Comparison of ENCODE assay signal across 8 cellular contexts in the genomic region with DNA sequence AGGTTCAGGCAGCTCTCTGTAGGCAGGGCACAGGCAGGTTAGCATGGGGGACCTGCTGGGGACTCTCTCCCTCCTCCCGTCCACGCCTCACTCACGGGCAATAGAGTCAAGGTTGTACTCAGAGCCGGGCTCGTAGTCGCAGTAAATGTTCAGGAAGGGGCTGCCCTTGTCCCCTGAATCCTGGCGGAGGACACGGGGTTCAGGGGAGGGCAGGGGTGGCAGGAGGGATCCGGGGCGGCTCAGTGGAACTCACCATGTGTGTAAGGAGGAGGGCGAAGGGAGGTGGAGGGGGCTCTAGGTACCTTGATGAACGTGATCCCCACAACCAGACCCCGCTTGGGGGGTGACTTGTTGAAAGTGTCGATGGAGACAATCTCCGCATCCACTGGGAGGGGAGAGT. TPM values are rescaled to one million over a fixed set of nuclear protein-coding genes. Genes with fewer than 3 reads are reported as not detected.
DNase-seq lines count a peak whose midpoint lies in the region; ATAC-seq and TF ChIP-seq lines count a peak whose summit lies in the region.

No MANE protein-coding gene starts in this region.

- H2AFZ ChIP-seq in OCI-LY7 (ENCODE audit: low read length), result no peak overlapping the region

- CTCF ChIA-PET in Calu3 (lab: Charles Lee) (interaction anchor here (0.6 to 2.1 kb wide), 10 partner anchors 21 to 224 kb away, joined by 3 to 21 read pairs (median 5); partner anchors contain the start of genes DHX34 and NAPA), OCI-LY7 (lab: Charles Lee; ENCODE audit: unreplicated experiment) (interaction anchor here (1.0 kb wide), 1 partner anchor 123 kb away, joined by 3 read pairs; no protein-coding TSS in a partner anchor)

- H3K36me3 ChIP-seq in OCI-LY7 (ENCODE audit: insufficient read depth, low read length) (peaks cover 7% of the 10 kb centered on the region), endodermal cell (ENCODE audit: control insufficient read depth, insufficient read depth, low read length) (peaks cover 8% of the 10 kb centered on the region), neutrophil (peaks cover 14% of the 10 kb centered on the region), aorta (ENCODE audit: control insufficient read depth in 1 of 2, insufficient read depth in 2 of 2, low read length in 1 of 2) (no peaks in the 10 kb centered on the region)

- no peaks in the 10 kb centered on the region for H3K9me2 ChIP-seq in OCI-LY7 (ENCODE audit: insufficient read depth, low read length)

- H4K20me1 ChIP-seq in OCI-LY7 (ENCODE audit: insufficient read depth, low read length), result no peaks in the 10 kb centered on the region

- H3K27me3 ChIP-seq in endodermal cell (ENCODE audit: control insufficient read depth, insufficient read depth, low read length, poor library complexity, severe bottlenecking), result no peaks in the 10 kb centered on the region
- H3K27me3 ChIP-seq in neutrophil, result peaks cover 22% of the 10 kb centered on the region
- no peaks in the 10 kb centered on the region for H3K27me3 ChIP-seq in aorta (ENCODE audit: control insufficient read depth in 1 of 2, insufficient read depth in 2 of 2, low read length in 1 of 2)

- peak overlapping the region; percentile 100 for H3K27ac Mint-ChIP-seq in Calu3 (ENCODE audit: unreplicated experiment)
- H3K27ac Mint-ChIP-seq in endodermal cell, result no peak overlapping the region

- peaks cover 14% of the 10 kb centered on the region for H3K4me1 Mint-ChIP-seq in Calu3 (ENCODE audit: low read depth, unreplicated experiment)
- H3K4me1 Mint-ChIP-seq in endodermal cell, result peaks cover 10% of the 10 kb centered on the region

- POLR2A ChIA-PET in OCI-LY7 (lab: Charles Lee), result interaction anchor here (0.6 kb wide), 2 partner anchors 117 to 365 kb away, joined by 3 read pairs; no protein-coding TSS in a partner anchor

- H3K9me3 Mint-ChIP-seq in Calu3 (ENCODE audit: low read depth, unreplicated experiment) (no peaks in the 10 kb centered on the region), endodermal cell (no peaks in the 10 kb centered on the region)

- no peaks in the 10 kb centered on the region for H3K9me3 ChIP-seq in OCI-LY7 (ENCODE audit: low read length)
- no peaks in the 10 kb centered on the region for H3K9me3 ChIP-seq in endodermal cell (ENCODE audit: control insufficient read depth, low read length)
- H3K9me3 ChIP-seq in neutrophil, result no peaks in the 10 kb centered on the region
- no peaks in the 10 kb centered on the region for H3K9me3 ChIP-seq in aorta (ENCODE audit: control insufficient read depth, low read length)

- H3K27me3 Mint-ChIP-seq in Calu3 (ENCODE audit: unreplicated experiment), result no peaks in the 10 kb centered on the region
- peaks cover 19% of the 10 kb centered on the region for H3K27me3 Mint-ChIP-seq in endodermal cell (ENCODE audit: insufficient read depth)

- peak overlapping the region; percentile 96 for H3K4me2 ChIP-seq in OCI-LY7 (ENCODE audit: low read length)

- BruUV-seq in Calu3 (replicated peaks; lab: Mats Ljungman, UMichigan), result no TSS peak
- BruUV-seq in OCI-LY7 (replicated peaks; lab: Mats Ljungman, UMichigan), result no TSS peak

- TF ChIP-seq CTCF in Calu3 (IDR thresholded peaks at IDR 0.05; ENCODE audit: unreplicated experiment) (no peak), OCI-LY7 (conservative IDR thresholded peaks at IDR 0.05; ENCODE audit: low read length) (no peak), endodermal cell (conservative IDR thresholded peaks at IDR 0.05) (no peak), neutrophil (IDR thresholded peaks at IDR 0.05) (no peak), omental fat pad (IDR thresholded peaks at IDR 0.05) (no peak)

- intact Hi-C loops in Calu3 (cut with micrococcal nuclease; ENCODE audit: unreplicated experiment) (no loop called here), OCI-LY7 (cut with micrococcal nuclease; ENCODE audit: unreplicated experiment) (loop anchor here (2.0 to 10.0 kb wide), 2 partner anchors 78 to 122 kb away; partner anchors contain the start of gene BICRA), aorta (cut with DNase I) (loop anchor here in 1 of 2 donors (5.0 kb wide), 1 partner anchor 46 kb away; no protein-coding TSS in a partner anchor)

- 85 to 91% methylated on average over 5 to 15 of the region's 15 CpGs for WGBS in endodermal cell (ENCODE audit: insufficient coverage in 1 of 2, insufficient read length in 1 of 2), 2 experiments
- 82 to 87% methylated on average over 15 of the region's 15 CpGs for WGBS in aorta, 2 donors

- H3K27ac ChIP-seq in OCI-LY7 (ENCODE audit: low read depth, low read length, poor library complexity, severe bottlenecking), result no peak overlapping the region
- no peak overlapping the region for H3K27ac ChIP-seq in endodermal cell (ENCODE audit: low read depth, low read length)
- peak overlapping the region; percentile 88 for H3K27ac ChIP-seq in neutrophil
- no peak overlapping the region for H3K27ac ChIP-seq in aorta (ENCODE audit: low read depth in 1 of 2, low read length in 2 of 2)

- H3K4me3 ChIP-seq in OCI-LY7 (ENCODE audit: low read depth, low read length, poor library complexity, severe bottlenecking) (peak overlapping the region; percentile 77), endodermal cell (ENCODE audit: low read length) (peak overlapping the region; percentile 96), neutrophil (ENCODE audit: low read depth in 1 of 2, low read length in 1 of 2) (peak overlapping the region in 1 of 2 experiments; percentile 73), aorta (ENCODE audit: low read length in 2 of 2) (no peak overlapping the region)

- DNase-seq in Calu3 (no peak), OCI-LY7 (ENCODE audit: low spot score) (no peak), endodermal cell (no peak), dedifferentiated amniotic fluid mesenchymal stem cell (ENCODE audit: extremely low spot score) (no peak), aorta (no peak), omental fat pad (ENCODE audit: low spot score) (no peak)
- DNase-seq in activated CD8-positive, alpha-beta memory T cell treated with anti-CD3 and anti-CD28 coated beads, Interleukin-2, amount 50 U/mL, for 48 hours, result no peak

- ATAC-seq in aorta (ENCODE audit: low FRiP score) (no peak), omental fat pad (ENCODE audit: low FRiP score) (no peak)

- H3K36me3 Mint-ChIP-seq in Calu3 (ENCODE audit: insufficient read depth, unreplicated experiment), result peaks cover 40% of the 10 kb centered on the region
- peaks cover 5% of the 10 kb centered on the region for H3K36me3 Mint-ChIP-seq in endodermal cell (ENCODE audit: low read depth)

- H3K9ac ChIP-seq in endodermal cell (ENCODE audit: extremely low read depth, low read length, poor library complexity, severe bottlenecking), result no peak overlapping the region

- H3K4me1 ChIP-seq in OCI-LY7 (ENCODE audit: insufficient read depth, low read length, poor library complexity, severe bottlenecking) (peaks cover 38% of the 10 kb centered on the region), endodermal cell (ENCODE audit: control insufficient read depth, insufficient read depth, low read length) (no peaks in the 10 kb centered on the region), neutrophil (ENCODE audit: control insufficient read depth in 1 of 2, insufficient read depth in 1 of 2, low read depth in 1 of 2, low read length in 1 of 2) (peaks cover 13 to 15% of the 10 kb centered on the region in 2 experiments), aorta (ENCODE audit: control insufficient read depth in 1 of 2, insufficient read depth in 2 of 2, low read length in 2 of 2) (no peaks in the 10 kb centered on the region)

- H3K4me3 Mint-ChIP-seq in Calu3 (ENCODE audit: low read depth, unreplicated experiment), result peak overlapping the region; percentile 97
- H3K4me3 Mint-ChIP-seq in endodermal cell, result peak overlapping the region; percentile 89

- no peaks in the 10 kb centered on the region; the same call in 1 of the 2 replicates for H3K79me2 ChIP-seq in OCI-LY7 (ENCODE audit: insufficient read depth, low read depth, low read length)

RNA-seq across cellular contexts. Expression of gene KPTN, which starts 0.8 kb away (rescaled TPM):
- total RNA-seq in Calu3 (2022) (22.8 and 24.0 TPM in 2 replicates), OCI-LY7 (2022) (11.5 and 13.6 TPM in 2 replicates), endodermal cell (10 to 100 TPM; 14.7 to 22.9 TPM), aorta (1 to 10 TPM; 3.0 to 4.3 TPM), omental fat pad (1 to 10 TPM; 4.4 to 7.6 (median 5.5) TPM)
- total RNA-seq in OCI-LY7 (2014; rRNA removed; shearing (Covaris generic)), result 13.8 and 14.0 TPM in 2 replicates
- polyA plus RNA-seq in endodermal cell (2013, experiment 1 of 2), result 21.8 TPM
- polyA plus RNA-seq in endodermal cell (2013, experiment 2 of 2), result 15.8 TPM
- polyA plus RNA-seq in aorta, result 10 to 100 TPM; 12.3 to 24.8 TPM

RNA-seq across cellular contexts. Expression of gene SLC8A2, which starts 11.5 kb away (rescaled TPM):
- total RNA-seq in Calu3 (2022), result 0.12 and 0.33 TPM in 2 replicates
- total RNA-seq in OCI-LY7 (2014; rRNA removed; shearing (Covaris generic)), result 0.13 TPM in 1 of 2 replicates, not detected in the other
- 0.36 and 0.59 TPM in 2 replicates for total RNA-seq in OCI-LY7 (2022)
- total RNA-seq in endodermal cell, result 1 to 10 TPM; 2.5 to 3.6 TPM
- 4.1 TPM for polyA plus RNA-seq in endodermal cell (2013, experiment 1 of 2)
- 2.6 TPM for polyA plus RNA-seq in endodermal cell (2013, experiment 2 of 2)
- total RNA-seq in aorta, result under 1 TPM; 0.23 to 0.72 TPM
- polyA plus RNA-seq in aorta, result not detected
- total RNA-seq in omental fat pad, result 1 to 10 TPM in 1 of 4 donors, under 1 TPM in 2, not detected in 1; 0.19 to 1.4 (median 0.47) TPM

RNA-seq across cellular contexts. Expression of gene NAPA, which starts 31.7 kb away (rescaled TPM):
- total RNA-seq in Calu3 (2022), result 158 and 181 TPM in 2 replicates
- 54.7 and 71.4 TPM in 2 replicates for total RNA-seq in OCI-LY7 (2014; rRNA removed; shearing (Covaris generic))
- 56.5 and 63.1 TPM in 2 replicates for total RNA-seq in OCI-LY7 (2022)
- total RNA-seq in endodermal cell, result 10 to 100 TPM; 66.0 to 73.9 TPM
- 65.0 TPM for polyA plus RNA-seq in endodermal cell (2013, experiment 1 of 2)
- polyA plus RNA-seq in endodermal cell (2013, experiment 2 of 2), result 52.9 TPM
- total RNA-seq in aorta, result 10 to 100 TPM; 63.5 to 79.8 TPM
- 10 to 100 TPM; 61.7 to 94.0 TPM for polyA plus RNA-seq in aorta
- 10 to 100 TPM; 77.5 to 83.6 (median 81.0) TPM for total RNA-seq in omental fat pad

Comparison
In these comparisons a context has a peak if more than half of its experiments do, and no peak if none do; other contexts are left out.
1. H3K4me3 ChIP-seq: peak in OCI-LY7 (single experiment) and endodermal cell (single experiment); none in aorta (0 of 2).